21 cellular contexts compared by ENCODE assay signal in the genomic region with DNA sequence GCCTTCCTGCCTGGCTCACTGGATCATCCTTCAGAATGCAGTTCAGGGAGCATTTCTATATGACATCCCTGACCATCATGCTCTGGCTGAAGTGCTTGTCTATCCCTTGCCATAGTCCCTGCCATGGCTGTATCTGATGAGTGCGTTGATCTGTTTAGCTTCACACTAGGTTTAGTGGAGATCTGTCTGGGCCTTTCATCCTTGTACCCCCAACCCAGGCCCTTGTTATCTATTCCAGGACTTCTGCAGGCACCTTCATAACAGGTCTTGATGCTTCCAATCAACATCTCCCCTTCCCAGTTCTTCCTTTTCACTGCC.
DNase-seq lines count a peak whose midpoint lies in the region; FAIRE-seq and TF ChIP-seq lines count a peak whose summit lies in the region.
"Had no signal": no experiment of that assay in that cellular context is flagged by ENCODE, and none has a peak within 500 bp of the region (broad histone marks: within the 10 kb centered on the region; RNA-seq: fewer than 3 reads in every experiment).

No MANE protein-coding gene starts in this region.

- H3K4me3 ChIP-seq in OCI-LY1 (ENCODE audit: low read depth, low read length, poor library complexity, severe bottlenecking) (peak overlapping the region; percentile 27), kidney (ENCODE audit: low read length in 2 of 2) (peak overlapping the region in 1 of 2 donors; percentile 26), neuronal stem cell (ENCODE audit: low read length in 2 of 2) (peak overlapping the region in 1 of 2 donors; percentile 58), right atrium auricular region (no peak overlapping the region), mammary epithelial cell (replicated peaks in 1 of 3; ENCODE audit: insufficient read depth in 1 of 3, low read depth in 2 of 3, low read length in 3 of 3) (no peak overlapping the region)
- H3K4me3 ChIP-seq: BLaER1, GM23248, MG63 had no signal

- no peak overlapping the region for H3K4ac ChIP-seq in neuronal stem cell (ENCODE audit: low read length)

- TF ChIP-seq CTCF in OCI-LY1 (IDR thresholded peaks at IDR 0.05; ENCODE audit: low read length) (no peak), kidney (IDR thresholded peaks at IDR 0.05; ENCODE audit: borderline replicate concordance, extremely low read depth, insufficient read depth) (no peak), right atrium auricular region (IDR thresholded peaks at IDR 0.05) (no peak), mammary epithelial cell (conservative IDR thresholded peaks at IDR 0.05 in 1 of 2, IDR thresholded peaks at IDR 0.05 in 1 of 2; ENCODE audit: extremely low read depth in 1 of 2, insufficient read depth in 1 of 2, low read depth in 1 of 2, low read length in 2 of 2) (no peak)

- no peak overlapping the region for H2AK5ac ChIP-seq in neuronal stem cell (ENCODE audit: low read depth, low read length)

- intact Hi-C loops in kidney (cut with DNase I) (no loop called here), mammary epithelial cell (cut with micrococcal nuclease) (no loop called here)

- no peak overlapping the region for H2BK12ac ChIP-seq in neuronal stem cell (ENCODE audit: low read length)

- peak overlapping the region; percentile 1 for H3K18ac ChIP-seq in neuronal stem cell (ENCODE audit: low read length)

- H2BK15ac ChIP-seq in neuronal stem cell (ENCODE audit: low read length), result no peak overlapping the region

- no CpG with 5 or more reads among the region's 1 CpG for WGBS in neuronal stem cell (ENCODE audit: extremely low coverage in 2 of 2, insufficient read length in 2 of 2, insufficient replicate concordance in 1 of 2), 2 donors
- WGBS in mammary epithelial cell (ENCODE audit: low coverage, missing lambda C conversion rate), result 100% methylated on average over 1 of the region's 1 CpG

- in situ Hi-C loops in mammary epithelial cell (cut with MboI; ENCODE audit: low sequenced_read_pairs in 2 of 2), result no loop called here

- no peak overlapping the region for H4K8ac ChIP-seq in neuronal stem cell (ENCODE audit: low read depth, low read length)

- no peaks in the 10 kb centered on the region for H3K79me1 ChIP-seq in neuronal stem cell (ENCODE audit: low read depth, low read length)

- H2BK120ac ChIP-seq in neuronal stem cell (ENCODE audit: low read depth, low read length), result no peak overlapping the region

- CTCF ChIA-PET in mammary epithelial cell (lab: Charles Lee; ENCODE audit: low non-redundant PET), result no interaction called here

- H3F3A ChIP-seq in OCI-LY1 (ENCODE audit: insufficient read depth, low read length), result no peaks in the 10 kb centered on the region

- H3K36me3 ChIP-seq in OCI-LY1 (ENCODE audit: insufficient read depth, low read length) (no peaks in the 10 kb centered on the region), kidney (ENCODE audit: control insufficient read depth in 1 of 2, insufficient read depth in 2 of 2, low read length in 2 of 2) (no peaks in the 10 kb centered on the region), neuronal stem cell (replicated peaks in 1 of 2; ENCODE audit: control insufficient read depth in 2 of 2, insufficient read depth in 2 of 2, low read length in 2 of 2) (no peaks in the 10 kb centered on the region), right atrium auricular region (no peaks in the 10 kb centered on the region), mammary epithelial cell (ENCODE audit: insufficient read depth, low read length) (no peaks in the 10 kb centered on the region)
- H3K36me3 ChIP-seq: BLaER1, MG63 had no signal

- no peak overlapping the region for H2AFZ ChIP-seq in OCI-LY1 (ENCODE audit: low read length)
- no peak overlapping the region for H2AFZ ChIP-seq in neuronal stem cell (ENCODE audit: low read length)
- H2AFZ ChIP-seq in mammary epithelial cell (ENCODE audit: low read depth, low read length), result no peak overlapping the region
- H2AFZ ChIP-seq: GM23248 had no signal

- H2BK5ac ChIP-seq in neuronal stem cell (ENCODE audit: low read length), result no peak overlapping the region

- H3K79me2 ChIP-seq in OCI-LY1 (ENCODE audit: insufficient read depth, low read length) (no peaks in the 10 kb centered on the region), mammary epithelial cell (ENCODE audit: insufficient read depth, low read length) (no peaks in the 10 kb centered on the region)

- H3K9me3 ChIP-seq in OCI-LY1 (ENCODE audit: low read length), result no peaks in the 10 kb centered on the region
- H3K9me3 ChIP-seq in kidney (ENCODE audit: control insufficient read depth in 1 of 2, low read length in 2 of 2), result no peaks in the 10 kb centered on the region
- no peaks in the 10 kb centered on the region for H3K9me3 ChIP-seq in neuronal stem cell (replicated peaks in 1 of 2; ENCODE audit: control insufficient read depth in 2 of 2, insufficient read depth in 1 of 2, low read depth in 1 of 2, low read length in 2 of 2)
- H3K9me3 ChIP-seq in right atrium auricular region, result peaks cover 0 to 9% of the 10 kb centered on the region in 2 donors
- no peaks in the 10 kb centered on the region for H3K9me3 ChIP-seq in mammary epithelial cell (replicated peaks; ENCODE audit: insufficient read depth, low read length)
- H3K9me3 ChIP-seq: BLaER1, SK-N-SH had no signal

- H3K27me3 ChIP-seq in OCI-LY1 (ENCODE audit: insufficient read depth, low read length) (no peaks in the 10 kb centered on the region), neuronal stem cell (ENCODE audit: control insufficient read depth in 3 of 3, insufficient read depth in 3 of 3, low read depth in 1 of 3, low read length in 3 of 3) (peaks cover 0 to 5% (median 0%) of the 10 kb centered on the region in 3 experiments), right atrium auricular region (no peaks in the 10 kb centered on the region), mammary epithelial cell (ENCODE audit: insufficient read depth, low read length) (no peaks in the 10 kb centered on the region)
- H3K27me3 ChIP-seq: BLaER1, MG63 had no signal

- BruUV-seq in mammary epithelial cell (replicated peaks; lab: Mats Ljungman, UMichigan), result no TSS peak

- DNase-seq in kidney (no peak), neuronal stem cell (ENCODE audit: low spot score) (no peak), right atrium auricular region (ENCODE audit: low spot score) (no peak), mammary epithelial cell (no peak), hippocampal formation (lab: John Stamatoyannopoulos, UW) (no peak)
- DNase-seq in effector CD8-positive, alpha-beta T cell (lab: John Stamatoyannopoulos, UW), result no peak
- DNase-seq: CD8-positive, alpha-beta T cell; DMS79 treated with DMSO at 0.1 percent for 48 hours; GDM1; GM23248; MG63; NCI-H1092; NCI-H146; NCI-H524; SHP77; SK-N-SH had no signal

- no peak overlapping the region for H4K91ac ChIP-seq in neuronal stem cell (ENCODE audit: low read depth, low read length, poor library complexity)

- H3K23ac ChIP-seq in neuronal stem cell (ENCODE audit: low read depth, low read length, poor library complexity), result no peak overlapping the region

- peak overlapping the region; percentile 66 for H3K9ac ChIP-seq in OCI-LY1 (ENCODE audit: low read length)
- no peak overlapping the region for H3K9ac ChIP-seq in kidney (ENCODE audit: low read length in 2 of 2)
- peak overlapping the region; percentile 17 for H3K9ac ChIP-seq in neuronal stem cell (ENCODE audit: low read depth, low read length, poor library complexity)
- H3K9ac ChIP-seq in mammary epithelial cell (ENCODE audit: insufficient read depth, low read length), result no peak overlapping the region
- H3K9ac ChIP-seq: BLaER1, GM23248, SK-N-SH had no signal

- no peaks in the 10 kb centered on the region for H3K9me2 ChIP-seq in OCI-LY1 (ENCODE audit: low read depth, low read length)
- H3K9me2 ChIP-seq: SK-N-SH had no signal

- peak overlapping the region; percentile 96 for H3K27ac ChIP-seq in OCI-LY1 (ENCODE audit: low read depth, low read length, poor library complexity, severe bottlenecking)
- H3K27ac ChIP-seq in kidney (ENCODE audit: low read depth in 2 of 2, low read length in 2 of 2), result peak overlapping the region; percentile 91 to 93
- H3K27ac ChIP-seq in neuronal stem cell (replicated peaks; ENCODE audit: low read length), result no peak overlapping the region
- H3K27ac ChIP-seq in right atrium auricular region, result no peak overlapping the region
- no peak overlapping the region for H3K27ac ChIP-seq in mammary epithelial cell (ENCODE audit: insufficient read depth, low read depth, low read length)
- H3K27ac ChIP-seq: BLaER1, GM23248 had no signal

- H3K4me2 ChIP-seq in OCI-LY1 (ENCODE audit: low read length), result peak overlapping the region; percentile 54
- H3K4me2 ChIP-seq in neuronal stem cell (ENCODE audit: insufficient read depth, low read length, poor library complexity, severe bottlenecking), result no peak overlapping the region
- no peak overlapping the region for H3K4me2 ChIP-seq in mammary epithelial cell (ENCODE audit: insufficient read depth, low read depth, low read length)
- H3K4me2 ChIP-seq: SK-N-SH had no signal

- peaks cover 98% of the 10 kb centered on the region for H3K4me1 ChIP-seq in OCI-LY1 (ENCODE audit: insufficient read depth, low read length, severe bottlenecking)
- H3K4me1 ChIP-seq in kidney (ENCODE audit: control insufficient read depth in 1 of 2, insufficient read depth in 1 of 2, low read depth in 1 of 2, low read length in 2 of 2), result peaks cover 26 to 48% of the 10 kb centered on the region in 2 donors
- H3K4me1 ChIP-seq in neuronal stem cell (ENCODE audit: control insufficient read depth in 2 of 2, insufficient read depth in 1 of 2, low read depth in 1 of 2, low read length in 2 of 2), result peaks cover 0 to 2% of the 10 kb centered on the region in 2 donors
- no peaks in the 10 kb centered on the region for H3K4me1 ChIP-seq in right atrium auricular region
- peaks cover 14% of the 10 kb centered on the region for H3K4me1 ChIP-seq in mammary epithelial cell (ENCODE audit: insufficient read depth, low read length)

- H3K14ac ChIP-seq in neuronal stem cell (ENCODE audit: low read length), result peak overlapping the region; percentile 25

- no peak for FAIRE-seq in kidney (lab: Jason Lieb, UNC)
- FAIRE-seq: D721Med, GM12891, GM18507 had no signal

- H4K20me1 ChIP-seq in OCI-LY1 (ENCODE audit: insufficient read depth, low read length), result no peaks in the 10 kb centered on the region
- H4K20me1 ChIP-seq in mammary epithelial cell (ENCODE audit: insufficient read depth, low read length), result no peaks in the 10 kb centered on the region
- H4K20me1 ChIP-seq: BLaER1 had no signal

- dilution Hi-C loops in mammary epithelial cell (cut with HindIII; ENCODE audit: low sequenced_read_pairs), result no loop called here

Comparison
In these comparisons a context has a peak if more than half of its experiments do, and no peak if none do; other contexts are left out.
1. H3K27ac ChIP-seq: peak in OCI-LY1 (single experiment) and kidney (2 of 2); none in neuronal stem cell (single experiment), right atrium auricular region (0 of 2) and mammary epithelial cell (single experiment).
2. H3K9ac ChIP-seq: peak in OCI-LY1 (single experiment) and neuronal stem cell (single experiment); none in kidney (0 of 2) and mammary epithelial cell (single experiment).